ENCODE assay signal across 8 cellular contexts in genomic region chr5:55172051-55172899, GRCh38. TPM values are rescaled to one million over a fixed set of nuclear protein-coding genes. Genes with fewer than 3 reads are reported as not detected.
DNase-seq lines count a peak whose midpoint lies in the region; TF ChIP-seq lines count a peak whose summit lies in the region.

No MANE protein-coding gene starts in this region.

- H3K27me3 ChIP-seq in Loucy (ENCODE audit: insufficient read depth, low read length, poor library complexity, severe bottlenecking) = no peaks in the 10 kb centered on the region

- H3K36me3 ChIP-seq in Loucy (ENCODE audit: insufficient read depth, low read length) = no peaks in the 10 kb centered on the region

- no peaks in the 10 kb centered on the region for H3F3A ChIP-seq in Loucy (ENCODE audit: low read depth)

- no peaks in the 10 kb centered on the region for H3K9me3 ChIP-seq in Loucy (ENCODE audit: insufficient read depth, low read depth, low read length)

- H3K4me1 ChIP-seq in Loucy (ENCODE audit: insufficient read depth, low read length, poor library complexity, severe bottlenecking) = no peaks in the 10 kb centered on the region

- peak; percentile 91 for TF ChIP-seq CTCF in Loucy (conservative IDR thresholded peaks at IDR 0.05; ENCODE audit: low read length)
- peak; percentile 73 for TF ChIP-seq CTCF in foreskin fibroblast (IDR thresholded peaks at IDR 0.05; ENCODE audit: low read depth, low read length)

- H2AFZ ChIP-seq in Loucy (ENCODE audit: low read length) = peak overlapping the region; percentile 62; the same call in 1 of the 2 replicates

- peak overlapping the region; percentile 77 for H3K4me2 ChIP-seq in Loucy (ENCODE audit: low read depth, low read length, poor library complexity, severe bottlenecking)

- no peaks in the 10 kb centered on the region for H3K9me2 ChIP-seq in Loucy (replicated peaks; ENCODE audit: low read depth, low read length)

- H3K9ac ChIP-seq in Loucy (ENCODE audit: low read depth, low read length, poor library complexity, severe bottlenecking) = no peak overlapping the region

- H3K4me3 ChIP-seq in Loucy (ENCODE audit: low read length, poor library complexity, severe bottlenecking) = peak overlapping the region; percentile 79
- H3K4me3 ChIP-seq in foreskin fibroblast (ENCODE audit: low read depth in 1 of 2, low read length in 2 of 2) = peak overlapping the region; percentile 53 to 65

- DNase-seq in GM03348 (ENCODE audit: low spot score) = peak; percentile 81
- DNase-seq in HCEC 1CT = peak; percentile 77
- peak; percentile 90 for DNase-seq in RPMI8226
- peak; percentile 36 for DNase-seq in activated T-helper 9 cell treated with anti-CD3 and anti-CD28 coated beads, Interleukin-2, amount 50 U/mL, for 16 hours (ENCODE audit: low read depth)
- DNase-seq in foreskin fibroblast = peak; percentile 52 to 84
- peak in 39 of 56 donors; percentile 1 to 68 (median 22) for DNase-seq in nucleus accumbens (lab: John Stamatoyannopoulos, UW)
- DNase-seq in ureter (ENCODE audit: low spot score) = peak; percentile 65

- H3K79me2 ChIP-seq in Loucy (ENCODE audit: insufficient read depth, low read length) = no peaks in the 10 kb centered on the region

- no peaks in the 10 kb centered on the region for H4K20me1 ChIP-seq in Loucy (ENCODE audit: insufficient read depth, low read length, poor library complexity, severe bottlenecking)

RNA-seq across cellular contexts. Expression of gene CDC20B, which starts 0.7 kb away (rescaled TPM):
- total RNA-seq in ureter = not detected

RNA-seq across cellular contexts. Expression of gene GPX8, which starts 12.3 kb away (rescaled TPM):
- total RNA-seq in ureter = 20.2 TPM

RNA-seq across cellular contexts. Expression of gene MCIDAS, which starts 54.8 kb away (rescaled TPM):
- total RNA-seq in ureter = 2.7 TPM

Comparison
In these comparisons a context has a peak if more than half of its experiments do, and no peak if none do; other contexts are left out.
1. Peak in every context shown above with its lines: DNase-seq and H3K4me3 ChIP-seq.
2. DNase-seq: peak in every context shown above with its lines; median percentile 90 in RPMI8226; 81 in GM03348; 77 in HCEC 1CT; 68 in foreskin fibroblast; 65 in ureter; 36 in activated T-helper 9 cell treated with anti-CD3 and anti-CD28 coated beads, Interleukin-2, amount 50 U/mL, for 16 hours; 22 in nucleus accumbens.